In the genomic region with DNA sequence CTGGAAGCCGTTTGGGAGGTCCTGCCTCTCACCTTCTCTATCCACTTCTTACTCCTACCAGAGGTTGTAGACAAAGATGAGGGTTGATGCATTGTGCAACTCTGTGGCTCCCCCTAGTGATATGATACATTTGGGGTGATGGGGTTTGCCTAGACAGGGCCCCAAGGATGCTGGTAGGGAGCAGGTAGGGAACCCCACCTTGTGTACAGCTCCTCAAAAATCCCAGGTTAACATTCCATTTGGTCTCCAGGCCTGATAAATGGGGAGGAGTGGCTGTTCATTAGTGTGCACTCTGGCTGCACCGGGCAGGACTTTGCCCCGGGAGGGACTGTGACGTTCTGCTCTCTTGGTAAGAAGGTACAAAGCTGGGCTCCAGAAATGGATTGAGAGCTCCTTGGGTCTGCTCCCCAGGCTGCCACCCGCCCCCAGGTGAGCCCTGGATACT, we compare ENCODE assay signal across 9 cellular contexts. TPM values are rescaled to one million over a fixed set of nuclear protein-coding genes. Genes with fewer than 3 reads are reported as not detected.
A peak's percentile ranks its signal among the peaks of the same experiment; 100 is the strongest.
DNase-seq lines count a peak whose midpoint lies in the region; ATAC-seq and TF ChIP-seq lines count a peak whose summit lies in the region.
"Had no signal": no experiment of that assay in that cellular context is flagged by ENCODE, and none has a peak within 500 bp of the region (broad histone marks: within the 10 kb centered on the region; RNA-seq: fewer than 3 reads in every experiment).

No MANE protein-coding gene starts in this region.

- H3K27ac Mint-ChIP-seq in WTC11, result no peak overlapping the region

- no peak overlapping the region for H3K27ac ChIP-seq in brain microvascular endothelial cell

- H3K27me3 ChIP-seq in brain microvascular endothelial cell (replicated peaks), result no peaks in the 10 kb centered on the region

- no peaks in the 10 kb centered on the region for H3K9me3 Mint-ChIP-seq in WTC11

- ATAC-seq in WTC11 (peak; percentile 75), GM18868 (IDR thresholded peaks at IDR 0.05; ENCODE audit: unreplicated experiment) (no peak)

- H3K4me3 Mint-ChIP-seq in WTC11, result no peak overlapping the region

- H3K36me3 ChIP-seq in brain microvascular endothelial cell (replicated peaks), result no peaks in the 10 kb centered on the region

- TF ChIP-seq CTCF in GM12875 (IDR thresholded peaks at IDR 0.05; ENCODE audit: borderline replicate concordance, insufficient read depth, low read depth, low read length) (peak; percentile 67; the same call in 1 of the 2 replicates), WTC11 (IDR thresholded peaks at IDR 0.05) (no peak), brain microvascular endothelial cell (IDR thresholded peaks at IDR 0.05; ENCODE audit: low read depth, low read length, missing control alignments) (no peak)

- peaks cover 39% of the 10 kb centered on the region for H3K27me3 Mint-ChIP-seq in WTC11 (ENCODE audit: low read depth)

- POLR2A ChIA-PET in WTC11 (lab: Charles Lee), result interaction anchor here (0.6 kb wide), 1 partner anchor 36 kb away, joined by 3 read pairs; no protein-coding TSS in a partner anchor

- no peak overlapping the region for H3K4me3 ChIP-seq in GM12875 (ENCODE audit: low read depth, low read length)
- no peak overlapping the region for H3K4me3 ChIP-seq in brain microvascular endothelial cell (ENCODE audit: low read depth, low read length)

- H3K4me1 Mint-ChIP-seq in WTC11, result peaks cover 6% of the 10 kb centered on the region; the same call in 1 of the 2 replicates

- in situ Hi-C loops in brain microvascular endothelial cell (cut with HindIII; ENCODE audit: low pct_ligation_motif_present, low sequenced_read_pairs), result no loop called here

- CTCF ChIA-PET in WTC11 (lab: Charles Lee), result interaction anchor here (1.1 to 4.2 kb wide), 16 partner anchors 8 to 222 kb away, joined by 3 to 39 read pairs (median 6); a partner anchor contains a TSS

- H3K36me3 Mint-ChIP-seq in WTC11, result no peaks in the 10 kb centered on the region

- peak; percentile 13 for DNase-seq in AG08395 (ENCODE audit: low spot score)
- peak; percentile 36 for DNase-seq in WTC11 (ENCODE audit: low spot score)
- peak; percentile 56 for DNase-seq in iPS-NIHi11 (ENCODE audit: low spot score)
- DNase-seq in LoVo (ENCODE audit: low spot score), result no peak
- DNase-seq in brain microvascular endothelial cell, result no peak
- no peak for DNase-seq in COLO668 (lab: John Stamatoyannopoulos, UW; ENCODE audit: unreplicated experiment)

TF ChIP-seq in WTC11, 78 proteins besides CTCF, POLR2A, EP300 and RAD21:
- TF ChIP-seq NFYB (CRISPR knock-in tag; conservative IDR thresholded peaks at IDR 0.05; ENCODE audit: low read depth) (no peak), ESRRA (CRISPR knock-in tag; IDR thresholded peaks at IDR 0.05; ENCODE audit: borderline replicate concordance) (no peak), HMGA2 (CRISPR knock-in tag; IDR thresholded peaks at IDR 0.05) (no peak), GRHL2 (CRISPR knock-in tag; IDR thresholded peaks at IDR 0.05; ENCODE audit: insufficient replicate concordance, severe bottlenecking) (no peak), ZNF232 (CRISPR knock-in tag; IDR thresholded peaks at IDR 0.05) (no peak), MXD4 (CRISPR knock-in tag; IDR thresholded peaks at IDR 0.05; ENCODE audit: borderline replicate concordance) (no peak), ZNF138 (CRISPR knock-in tag; conservative IDR thresholded peaks at IDR 0.05) (no peak), KAT7 (CRISPR knock-in tag; IDR thresholded peaks at IDR 0.05; ENCODE audit: borderline replicate concordance) (no peak), ZNF396 (CRISPR knock-in tag; IDR thresholded peaks at IDR 0.05; ENCODE audit: borderline replicate concordance) (no peak), FOXP1 (CRISPR knock-in tag; IDR thresholded peaks at IDR 0.05; ENCODE audit: borderline replicate concordance) (no peak)
- TF ChIP-seq, protein P1, sequence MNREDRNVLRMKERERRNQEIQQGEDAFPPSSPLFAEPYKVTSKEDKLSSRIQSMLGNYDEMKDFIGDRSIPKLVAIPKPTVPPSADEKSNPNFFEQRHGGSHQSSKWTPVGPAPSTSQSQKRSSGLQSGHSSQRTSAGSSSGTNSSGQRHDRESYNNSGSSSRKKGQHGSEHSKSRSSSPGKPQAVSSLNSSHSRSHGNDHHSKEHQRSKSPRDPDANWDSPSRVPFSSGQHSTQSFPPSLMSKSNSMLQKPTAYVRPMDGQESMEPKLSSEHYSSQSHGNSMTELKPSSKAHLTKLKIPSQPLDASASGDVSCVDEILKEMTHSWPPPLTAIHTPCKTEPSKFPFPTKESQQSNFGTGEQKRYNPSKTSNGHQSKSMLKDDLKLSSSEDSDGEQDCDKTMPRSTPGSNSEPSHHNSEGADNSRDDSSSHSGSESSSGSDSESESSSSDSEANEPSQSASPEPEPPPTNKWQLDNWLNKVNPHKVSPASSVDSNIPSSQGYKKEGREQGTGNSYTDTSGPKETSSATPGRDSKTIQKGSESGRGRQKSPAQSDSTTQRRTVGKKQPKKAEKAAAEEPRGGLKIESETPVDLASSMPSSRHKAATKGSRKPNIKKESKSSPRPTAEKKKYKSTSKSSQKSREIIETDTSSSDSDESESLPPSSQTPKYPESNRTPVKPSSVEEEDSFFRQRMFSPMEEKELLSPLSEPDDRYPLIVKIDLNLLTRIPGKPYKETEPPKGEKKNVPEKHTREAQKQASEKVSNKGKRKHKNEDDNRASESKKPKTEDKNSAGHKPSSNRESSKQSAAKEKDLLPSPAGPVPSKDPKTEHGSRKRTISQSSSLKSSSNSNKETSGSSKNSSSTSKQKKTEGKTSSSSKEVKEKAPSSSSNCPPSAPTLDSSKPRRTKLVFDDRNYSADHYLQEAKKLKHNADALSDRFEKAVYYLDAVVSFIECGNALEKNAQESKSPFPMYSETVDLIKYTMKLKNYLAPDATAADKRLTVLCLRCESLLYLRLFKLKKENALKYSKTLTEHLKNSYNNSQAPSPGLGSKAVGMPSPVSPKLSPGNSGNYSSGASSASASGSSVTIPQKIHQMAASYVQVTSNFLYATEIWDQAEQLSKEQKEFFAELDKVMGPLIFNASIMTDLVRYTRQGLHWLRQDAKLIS (CRISPR knock-in tag; IDR thresholded peaks at IDR 0.05; ENCODE audit: borderline replicate concordance), result no peak
- TF ChIP-seq, protein P2, sequence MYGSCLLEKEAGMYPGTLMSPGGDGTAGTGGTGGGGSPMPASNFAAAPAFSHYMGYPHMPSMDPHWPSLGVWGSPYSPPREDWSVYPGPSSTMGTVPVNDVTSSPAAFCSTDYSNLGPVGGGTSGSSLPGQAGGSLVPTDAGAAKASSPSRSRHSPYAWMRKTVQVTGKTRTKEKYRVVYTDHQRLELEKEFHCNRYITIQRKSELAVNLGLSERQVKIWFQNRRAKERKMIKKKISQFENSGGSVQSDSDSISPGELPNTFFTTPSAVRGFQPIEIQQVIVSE (CRISPR knock-in tag; IDR thresholded peaks at IDR 0.05; ENCODE audit: borderline replicate concordance), result no peak
- TF ChIP-seq, protein P3, sequence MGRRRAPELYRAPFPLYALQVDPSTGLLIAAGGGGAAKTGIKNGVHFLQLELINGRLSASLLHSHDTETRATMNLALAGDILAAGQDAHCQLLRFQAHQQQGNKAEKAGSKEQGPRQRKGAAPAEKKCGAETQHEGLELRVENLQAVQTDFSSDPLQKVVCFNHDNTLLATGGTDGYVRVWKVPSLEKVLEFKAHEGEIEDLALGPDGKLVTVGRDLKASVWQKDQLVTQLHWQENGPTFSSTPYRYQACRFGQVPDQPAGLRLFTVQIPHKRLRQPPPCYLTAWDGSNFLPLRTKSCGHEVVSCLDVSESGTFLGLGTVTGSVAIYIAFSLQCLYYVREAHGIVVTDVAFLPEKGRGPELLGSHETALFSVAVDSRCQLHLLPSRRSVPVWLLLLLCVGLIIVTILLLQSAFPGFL (CRISPR knock-in tag; IDR thresholded peaks at IDR 0.05; ENCODE audit: borderline replicate concordance), result no peak
- TF ChIP-seq, protein P4, sequence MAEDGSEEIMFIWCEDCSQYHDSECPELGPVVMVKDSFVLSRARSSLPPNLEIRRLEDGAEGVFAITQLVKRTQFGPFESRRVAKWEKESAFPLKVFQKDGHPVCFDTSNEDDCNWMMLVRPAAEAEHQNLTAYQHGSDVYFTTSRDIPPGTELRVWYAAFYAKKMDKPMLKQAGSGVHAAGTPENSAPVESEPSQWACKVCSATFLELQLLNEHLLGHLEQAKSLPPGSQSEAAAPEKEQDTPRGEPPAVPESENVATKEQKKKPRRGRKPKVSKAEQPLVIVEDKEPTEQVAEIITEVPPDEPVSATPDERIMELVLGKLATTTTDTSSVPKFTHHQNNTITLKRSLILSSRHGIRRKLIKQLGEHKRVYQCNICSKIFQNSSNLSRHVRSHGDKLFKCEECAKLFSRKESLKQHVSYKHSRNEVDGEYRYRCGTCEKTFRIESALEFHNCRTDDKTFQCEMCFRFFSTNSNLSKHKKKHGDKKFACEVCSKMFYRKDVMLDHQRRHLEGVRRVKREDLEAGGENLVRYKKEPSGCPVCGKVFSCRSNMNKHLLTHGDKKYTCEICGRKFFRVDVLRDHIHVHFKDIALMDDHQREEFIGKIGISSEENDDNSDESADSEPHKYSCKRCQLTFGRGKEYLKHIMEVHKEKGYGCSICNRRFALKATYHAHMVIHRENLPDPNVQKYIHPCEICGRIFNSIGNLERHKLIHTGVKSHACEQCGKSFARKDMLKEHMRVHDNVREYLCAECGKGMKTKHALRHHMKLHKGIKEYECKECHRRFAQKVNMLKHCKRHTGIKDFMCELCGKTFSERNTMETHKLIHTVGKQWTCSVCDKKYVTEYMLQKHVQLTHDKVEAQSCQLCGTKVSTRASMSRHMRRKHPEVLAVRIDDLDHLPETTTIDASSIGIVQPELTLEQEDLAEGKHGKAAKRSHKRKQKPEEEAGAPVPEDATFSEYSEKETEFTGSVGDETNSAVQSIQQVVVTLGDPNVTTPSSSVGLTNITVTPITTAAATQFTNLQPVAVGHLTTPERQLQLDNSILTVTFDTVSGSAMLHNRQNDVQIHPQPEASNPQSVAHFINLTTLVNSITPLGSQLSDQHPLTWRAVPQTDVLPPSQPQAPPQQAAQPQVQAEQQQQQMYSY (CRISPR knock-in tag; IDR thresholded peaks at IDR 0.05), result no peak

RNA-seq across cellular contexts. Expression of a gene that starts 19.2 kb away (rescaled TPM):
- not detected in 3 replicates for total RNA-seq in WTC11 (2021)
- total RNA-seq: LHCN-M2 had no signal

RNA-seq across cellular contexts. Expression of a gene that starts 21.6 kb away (rescaled TPM):
- total RNA-seq in WTC11 (2021), result 0.44 TPM in 1 of 3 replicates, not detected in the others
- total RNA-seq: LHCN-M2 had no signal

RNA-seq across cellular contexts. Expression of a gene that starts 39.3 kb away (rescaled TPM):
- total RNA-seq in WTC11 (2021), result not detected in 3 replicates
- total RNA-seq: LHCN-M2 had no signal

RNA-seq across cellular contexts. Expression of a gene that starts 48.7 kb away (rescaled TPM):
- total RNA-seq in WTC11 (2021), result 2.9 to 6.1 TPM (median 5.7 TPM) in 3 replicates
- total RNA-seq: LHCN-M2 had no signal

RNA-seq across cellular contexts. Expression of a gene that starts 51.3 kb away (rescaled TPM):
- total RNA-seq in WTC11 (2021), result not detected in 3 replicates
- total RNA-seq: LHCN-M2 had no signal

Comparison
In these comparisons a context has a peak if more than half of its experiments do, and no peak if none do; other contexts are left out.
1. DNase-seq: peak in AG08395 (single experiment), WTC11 (single experiment) and iPS-NIHi11 (single experiment); none in LoVo (single experiment), brain microvascular endothelial cell (single experiment) and COLO668 (single experiment).